Comparison of ENCODE assay signal across 29 cellular contexts in genomic region chr12:47982770-47983169, GRCh38. TPM values are rescaled to one million over a fixed set of nuclear protein-coding genes. Genes with fewer than 3 reads are reported as not detected.
"Had no signal": no experiment of that assay in that cellular context is flagged by ENCODE, and none has a peak within 500 bp of the region (broad histone marks: within the 10 kb centered on the region; RNA-seq: fewer than 3 reads in every experiment).

No MANE protein-coding gene starts in this region.

- H3K9me3 Mint-ChIP-seq: activated CD4-positive, alpha-beta memory T cell treated with anti-CD3 and anti-CD28 coated beads, Interleukin-2, amount 10 ng/mL, durations not matched to agents 7 days and 5 days; activated CD4-positive, alpha-beta T cell treated with anti-CD3 and anti-CD28 coated beads, Interleukin-2, amount 10 ng/mL, durations not matched to agents 7 days and 5 days; activated T-cell treated with anti-CD3 and anti-CD28 coated beads, Interleukin-2, amount 50 U/mL, for 24 hours; activated T-helper 17 cell treated with anti-CD3 and anti-CD28 coated beads, Interleukin-2, amount 50 U/mL, for 72 hours; central memory CD8-positive, alpha-beta T cell; effector memory CD8-positive, alpha-beta T cell had no signal

- H3K36me3 ChIP-seq: brain microvascular endothelial cell, esophagus muscularis mucosa, gastroesophageal sphincter had no signal

- H3K27ac Mint-ChIP-seq: activated CD4-positive, alpha-beta memory T cell treated with anti-CD3 and anti-CD28 coated beads, Interleukin-2, amount 10 ng/mL, durations not matched to agents 7 days and 5 days; activated CD4-positive, alpha-beta T cell treated with anti-CD3 and anti-CD28 coated beads, Interleukin-2, amount 10 ng/mL, durations not matched to agents 7 days and 5 days; activated naive CD8-positive, alpha-beta T cell; activated T-cell treated with anti-CD3 and anti-CD28 coated beads, Interleukin-2, amount 50 U/mL, for 24 hours; activated T-helper 17 cell treated with anti-CD3 and anti-CD28 coated beads, Interleukin-2, amount 50 U/mL, for 72 hours had no signal

- H3K27me3 ChIP-seq: brain microvascular endothelial cell, esophagus muscularis mucosa had no signal

- H3K4me1 Mint-ChIP-seq: activated CD4-positive, alpha-beta T cell treated with anti-CD3 and anti-CD28 coated beads, Interleukin-2, amount 10 ng/mL, durations not matched to agents 7 days and 5 days; central memory CD8-positive, alpha-beta T cell had no signal

- DNase-seq: activated CD4-positive, alpha-beta memory T cell treated with anti-CD3 and anti-CD28 coated beads, Interleukin-2, amount 10 ng/mL, durations not matched to agents 7 days and 5 days; activated CD4-positive, alpha-beta T cell treated with anti-CD3 and anti-CD28 coated beads for 1 hour; activated CD4-positive, alpha-beta T cell treated with anti-CD3 and anti-CD28 coated beads for 4 hours; activated CD4-positive, alpha-beta T cell treated with anti-CD3 and anti-CD28 coated beads, Interleukin-2, amount 10 ng/mL, durations not matched to agents 7 days and 5 days; activated CD4-positive, alpha-beta T cell treated with anti-CD3 and anti-CD28 coated beads, Interleukin-2, amount 50 U/mL, for 4 hours; activated CD8-positive, alpha-beta memory T cell treated with anti-CD3 and anti-CD28 coated beads, Interleukin-2, amount 50 U/mL, for 48 hours; activated effector memory CD4-positive, alpha-beta T cell treated with Interleukin-2 at 50 U/mL for 16 hours; activated gamma-delta T cell treated with Interleukin-2 at 50 U/mL for 16 hours; activated naive CD4-positive, alpha-beta T cell treated with anti-CD3 and anti-CD28 coated beads, Interleukin-2, amount 50 U/mL, for 16 hours; activated naive CD4-positive, alpha-beta T cell treated with Interleukin-2 at 50 U/mL for 16 hours; activated T-cell treated with anti-CD3 and anti-CD28 coated beads for 4 hours; activated T-cell treated with anti-CD3 and anti-CD28 coated beads, Interleukin-2, amount 50 U/mL, for 24 hours; amniotic stem cell; anterior cingulate cortex; brain microvascular endothelial cell; cortex of kidney; dermis blood vessel endothelial cell; effector CD4-positive, alpha-beta T cell; effector memory CD8-positive, alpha-beta T cell; erythroblast; foreskin melanocyte; T-helper 2 cell had no signal

- H3K36me3 Mint-ChIP-seq: activated naive CD8-positive, alpha-beta T cell had no signal

- H3K27ac ChIP-seq: brain microvascular endothelial cell, esophagus muscularis mucosa, gastroesophageal sphincter had no signal

- H3K27me3 Mint-ChIP-seq: activated T-cell treated with anti-CD3 and anti-CD28 coated beads, Interleukin-2, amount 50 U/mL, for 24 hours had no signal

- H3K9me3 ChIP-seq: esophagus muscularis mucosa, gastroesophageal sphincter had no signal

- ATAC-seq: activated T-helper 17 cell treated with anti-CD3 and anti-CD28 coated beads, Interleukin-2, amount 50 U/mL, for 72 hours; effector memory CD8-positive, alpha-beta T cell; gastroesophageal sphincter had no signal

- H3K4me1 ChIP-seq: esophagus muscularis mucosa, gastroesophageal sphincter had no signal

- H3K4me3 Mint-ChIP-seq: activated CD4-positive, alpha-beta memory T cell treated with anti-CD3 and anti-CD28 coated beads, Interleukin-2, amount 10 ng/mL, durations not matched to agents 7 days and 5 days; activated CD4-positive, alpha-beta T cell treated with anti-CD3 and anti-CD28 coated beads, Interleukin-2, amount 10 ng/mL, durations not matched to agents 7 days and 5 days; activated naive CD8-positive, alpha-beta T cell; activated T-cell treated with anti-CD3 and anti-CD28 coated beads, Interleukin-2, amount 50 U/mL, for 24 hours; activated T-helper 17 cell treated with anti-CD3 and anti-CD28 coated beads, Interleukin-2, amount 50 U/mL, for 72 hours; central memory CD8-positive, alpha-beta T cell; effector memory CD8-positive, alpha-beta T cell had no signal

- H3K4me3 ChIP-seq: esophagus muscularis mucosa, gastroesophageal sphincter had no signal

RNA-seq across cellular contexts. Expression of gene COL2A1, which starts 21.5 kb away (rescaled TPM):
- total RNA-seq: activated CD4-positive, alpha-beta memory T cell treated with anti-CD3 and anti-CD28 coated beads, Interleukin-2, amount 10 ng/mL, durations not matched to agents 7 days and 5 days; activated CD4-positive, alpha-beta T cell treated with anti-CD3 and anti-CD28 coated beads, Interleukin-2, amount 10 ng/mL, durations not matched to agents 7 days and 5 days; activated T-helper 17 cell treated with anti-CD3 and anti-CD28 coated beads, Interleukin-2, amount 50 U/mL, for 72 hours; dermis blood vessel endothelial cell; esophagus muscularis mucosa; gastroesophageal sphincter; glomerular endothelial cell; T-helper 1 cell treated with Interleukin-12 subunit alpha and Interleukin-12 subunit beta and Interleukin-4 antibody, amounts not matched to agents 30 ng/mL and 1 ng/mL, for 36 hours had no signal
